Comparison of ENCODE assay signal across 11 cellular contexts in the genomic region with DNA sequence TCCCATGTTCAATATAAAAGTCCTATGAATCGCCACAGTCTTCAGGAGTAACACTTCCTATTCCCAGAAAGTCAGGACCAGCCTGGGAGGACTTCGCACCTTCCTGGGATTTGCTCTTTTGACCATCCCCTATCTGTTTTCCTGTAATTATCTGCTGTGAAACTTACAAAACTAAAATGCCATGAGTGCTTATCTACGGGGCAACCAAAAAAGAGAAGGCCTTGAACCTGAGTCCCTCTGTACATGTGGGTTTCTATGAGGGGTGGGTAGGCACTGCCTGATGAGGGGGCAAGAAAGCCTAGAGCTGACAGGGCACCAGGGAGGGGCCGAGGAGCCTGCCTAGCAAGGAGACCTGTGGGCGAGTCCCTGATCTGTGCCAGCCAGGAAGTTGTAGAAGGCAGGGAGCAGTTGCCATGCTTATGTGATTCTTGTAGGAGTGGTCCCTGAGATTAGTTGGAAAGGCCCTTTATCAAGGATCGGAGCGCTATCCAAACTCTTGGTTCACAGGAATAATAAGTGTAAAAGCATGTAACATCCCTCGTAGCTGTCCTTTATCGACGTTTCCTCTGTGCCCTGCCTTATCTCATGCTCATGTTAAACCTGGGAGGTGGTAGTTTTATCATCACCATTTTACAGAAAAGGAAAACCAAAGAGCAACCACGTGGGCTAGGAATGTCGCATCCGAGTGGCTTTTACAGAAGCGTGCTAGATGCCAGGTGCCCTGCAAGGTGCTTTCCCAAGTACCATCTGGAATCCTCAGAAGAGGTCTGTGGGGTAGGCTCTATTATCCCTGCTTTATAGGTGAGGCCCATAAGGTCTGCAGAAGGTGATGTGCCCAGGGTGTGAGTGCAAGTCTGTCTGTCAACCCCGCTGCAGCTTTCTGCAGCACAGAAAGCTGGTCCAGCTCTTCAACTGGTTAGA.
DNase-seq lines count a peak whose midpoint lies in the region; ATAC-seq and TF ChIP-seq lines count a peak whose summit lies in the region.
"Had no signal": no experiment of that assay in that cellular context is flagged by ENCODE, and none has a peak within 500 bp of the region (broad histone marks: within the 10 kb centered on the region; RNA-seq: fewer than 3 reads in every experiment).

No MANE protein-coding gene starts in this region.

- peak overlapping the region; percentile 10 for H2AFZ ChIP-seq in HCT116 (ENCODE audit: low read depth, low read length, poor library complexity, severe bottlenecking)

- RAD21 ChIA-PET in HCT116 (lab: Charles Lee; ENCODE audit: low non-redundant PET in 1 of 2, low total read pairs in 2 of 2, uncharacterized antibody in 2 of 2, unreplicated experiment in 2 of 2) = interaction anchor here in 1 of 2 experiments (0.8 kb wide), 1 partner anchor 282 kb away, joined by 3 read pairs; no protein-coding TSS in a partner anchor

- DNase-seq in HCT116 (ENCODE audit: low read depth, low spot score) (no peak), MCF 10A (ENCODE audit: unreplicated experiment) (no peak), natural killer cell (no peak), substantia nigra (lab: John Stamatoyannopoulos, UW) (no peak), GM20000 (ENCODE audit: low spot score) (no peak)
- DNase-seq: ovary, SIG-M5 had no signal

- H3K9me3 Mint-ChIP-seq in MCF 10A (ENCODE audit: unreplicated experiment) (no peaks in the 10 kb centered on the region), natural killer cell (no peaks in the 10 kb centered on the region)
- H3K9me3 Mint-ChIP-seq: dendritic cell treated with granulocyte-macrophage colony-stimulating factor and Interleukin-4, amounts not matched to agents 40 ng/mL and 50 ng/mL, for 4 days had no signal

- H3K4me3 Mint-ChIP-seq in MCF 10A (ENCODE audit: unreplicated experiment) = no peak overlapping the region
- H3K4me3 Mint-ChIP-seq in natural killer cell = no peak overlapping the region
- H3K4me3 Mint-ChIP-seq: dendritic cell treated with granulocyte-macrophage colony-stimulating factor and Interleukin-4, amounts not matched to agents 40 ng/mL and 50 ng/mL, for 4 days had no signal

- H3K4me2 ChIP-seq in BLaER1 = peak overlapping the region; percentile 52
- H3K4me2 ChIP-seq in HCT116 (ENCODE audit: low read length) = peak overlapping the region; percentile 87

- H3K27ac ChIP-seq in BLaER1 (no peak overlapping the region), HCT116 (ENCODE audit: low read depth, low read length) (peak overlapping the region; percentile 97), substantia nigra (ENCODE audit: low read depth, low read length, poor library complexity, severe bottlenecking) (no peak overlapping the region)
- H3K27ac ChIP-seq: ovary had no signal

- TF ChIP-seq CTCF in HCT116 (IDR thresholded peaks at IDR 0.05 in 2 of 3, conservative IDR thresholded peaks at IDR 0.05 in 1 of 3; ENCODE audit: borderline replicate concordance in 1 of 3, insufficient read depth in 1 of 3, low read depth in 2 of 3, low read length in 2 of 3) (no peak), MCF 10A (IDR thresholded peaks at IDR 0.05; ENCODE audit: unreplicated experiment) (no peak), natural killer cell (IDR thresholded peaks at IDR 0.05) (no peak), GM20000 (IDR thresholded peaks at IDR 0.05; ENCODE audit: extremely low read depth, missing control alignments) (no peak)

- H3K9ac ChIP-seq in BLaER1 (no peak overlapping the region), HCT116 (ENCODE audit: low read length) (peak overlapping the region; percentile 48)

- no peaks in the 10 kb centered on the region for H3K9me3 ChIP-seq in BLaER1
- no peaks in the 10 kb centered on the region for H3K9me3 ChIP-seq in HCT116 (ENCODE audit: control insufficient read depth in 1 of 2, insufficient read depth in 1 of 2, low read depth in 1 of 2, low read length in 2 of 2)
- H3K9me3 ChIP-seq: ovary had no signal

- intact Hi-C loops in HCT116 (cut with micrococcal nuclease) (loop anchor here (10.0 kb wide), 1 partner anchor 313 kb away; no protein-coding TSS in a partner anchor), MCF 10A (cut with micrococcal nuclease) (no loop called here), natural killer cell (cut with micrococcal nuclease) (loop anchor here (5.0 kb wide), 1 partner anchor 110 kb away; a partner anchor contains a TSS)

- H3K36me3 ChIP-seq in BLaER1 (no peaks in the 10 kb centered on the region), HCT116 (ENCODE audit: control insufficient read depth in 1 of 2, insufficient read depth in 2 of 2, low read length in 2 of 2) (no peaks in the 10 kb centered on the region)
- H3K36me3 ChIP-seq: ovary had no signal

- CTCF ChIA-PET in HCT116 (lab: Charles Lee) (no interaction called here), MCF 10A (lab: Yijun Ruan, JAX) (no interaction called here)

- no peak for TF ChIP-seq RAD21 in HCT116 (IDR thresholded peaks at IDR 0.05; ENCODE audit: low read depth)

- H3K27me3 Mint-ChIP-seq in MCF 10A (ENCODE audit: insufficient read depth, unreplicated experiment) (no peaks in the 10 kb centered on the region), natural killer cell (ENCODE audit: low read depth in 2 of 2) (no peaks in the 10 kb centered on the region)
- H3K27me3 Mint-ChIP-seq: dendritic cell treated with granulocyte-macrophage colony-stimulating factor and Interleukin-4, amounts not matched to agents 40 ng/mL and 50 ng/mL, for 4 days had no signal

- peaks cover 25% of the 10 kb centered on the region for H3K4me1 Mint-ChIP-seq in MCF 10A (ENCODE audit: insufficient read depth, unreplicated experiment)
- peaks cover 72 to 75% of the 10 kb centered on the region in 2 donors for H3K4me1 Mint-ChIP-seq in natural killer cell

- H3K4me3 ChIP-seq in BLaER1 = no peak overlapping the region
- no peak overlapping the region for H3K4me3 ChIP-seq in HCT116 (replicated peaks in 1 of 2; ENCODE audit: low read depth in 1 of 2, low read length in 2 of 2)
- H3K4me3 ChIP-seq: ovary had no signal

- H3K36me3 Mint-ChIP-seq in MCF 10A (ENCODE audit: insufficient read depth, unreplicated experiment) (no peaks in the 10 kb centered on the region), natural killer cell (no peaks in the 10 kb centered on the region)

- H4K20me1 ChIP-seq in BLaER1 (no peaks in the 10 kb centered on the region), HCT116 (ENCODE audit: insufficient read depth) (no peaks in the 10 kb centered on the region)

- peak overlapping the region; percentile 82 for H3K27ac Mint-ChIP-seq in MCF 10A (ENCODE audit: low read depth, unreplicated experiment)
- H3K27ac Mint-ChIP-seq in natural killer cell = peak overlapping the region; percentile 88 to 91
- H3K27ac Mint-ChIP-seq: dendritic cell treated with granulocyte-macrophage colony-stimulating factor and Interleukin-4, amounts not matched to agents 40 ng/mL and 50 ng/mL, for 4 days had no signal

- H3K4me1 ChIP-seq in BLaER1 = peaks cover 62% of the 10 kb centered on the region
- peaks cover 52 to 64% of the 10 kb centered on the region in 2 experiments for H3K4me1 ChIP-seq in HCT116 (ENCODE audit: control insufficient read depth in 1 of 2, insufficient read depth in 2 of 2, low read length in 2 of 2)

- BruUV-seq in HCT116 (replicated peaks; lab: Mats Ljungman, UMichigan) (TSS peak; percentile 82), MCF 10A (replicated peaks; lab: Mats Ljungman, UMichigan) (no TSS peak)

- TF ChIP-seq POLR2A in HCT116 (IDR thresholded peaks at IDR 0.05; ENCODE audit: borderline replicate concordance, extremely low read depth, insufficient read depth, insufficient read length) = no peak

- H3K27me3 ChIP-seq in BLaER1 (no peaks in the 10 kb centered on the region), HCT116 (ENCODE audit: insufficient read depth, low read length) (no peaks in the 10 kb centered on the region)
- H3K27me3 ChIP-seq: ovary had no signal

- H3K9me2 ChIP-seq in HCT116 (ENCODE audit: insufficient read depth) = no peaks in the 10 kb centered on the region

- H3K79me2 ChIP-seq in HCT116 (ENCODE audit: insufficient read depth, low read length) = no peaks in the 10 kb centered on the region

- ATAC-seq in HCT116 (no peak), natural killer cell (no peak), GM21576 (IDR thresholded peaks at IDR 0.05; ENCODE audit: unreplicated experiment) (no peak), HG03378 (IDR thresholded peaks at IDR 0.05; ENCODE audit: unreplicated experiment) (no peak)

- POLR2A ChIA-PET in HCT116 (lab: Charles Lee) = no interaction called here
- POLR2A ChIA-PET in MCF 10A (lab: Yijun Ruan, JAX) = no interaction called here

TF ChIP-seq in HCT116, 20 proteins besides CTCF, POLR2A, EP300 and RAD21 (continues in another document):
- TF ChIP-seq POLR2AphosphoS5 (IDR thresholded peaks at IDR 0.05; ENCODE audit: low read depth, low read length) (no peak), EZH2phosphoT487 (IDR thresholded peaks at IDR 0.05; ENCODE audit: borderline replicate concordance) (no peak), JUND (IDR thresholded peaks at IDR 0.05) (no peak), ZNF274 (IDR thresholded peaks at IDR 0.05; ENCODE audit: low read depth, low read length) (no peak)
- TF ChIP-seq, protein P1, sequence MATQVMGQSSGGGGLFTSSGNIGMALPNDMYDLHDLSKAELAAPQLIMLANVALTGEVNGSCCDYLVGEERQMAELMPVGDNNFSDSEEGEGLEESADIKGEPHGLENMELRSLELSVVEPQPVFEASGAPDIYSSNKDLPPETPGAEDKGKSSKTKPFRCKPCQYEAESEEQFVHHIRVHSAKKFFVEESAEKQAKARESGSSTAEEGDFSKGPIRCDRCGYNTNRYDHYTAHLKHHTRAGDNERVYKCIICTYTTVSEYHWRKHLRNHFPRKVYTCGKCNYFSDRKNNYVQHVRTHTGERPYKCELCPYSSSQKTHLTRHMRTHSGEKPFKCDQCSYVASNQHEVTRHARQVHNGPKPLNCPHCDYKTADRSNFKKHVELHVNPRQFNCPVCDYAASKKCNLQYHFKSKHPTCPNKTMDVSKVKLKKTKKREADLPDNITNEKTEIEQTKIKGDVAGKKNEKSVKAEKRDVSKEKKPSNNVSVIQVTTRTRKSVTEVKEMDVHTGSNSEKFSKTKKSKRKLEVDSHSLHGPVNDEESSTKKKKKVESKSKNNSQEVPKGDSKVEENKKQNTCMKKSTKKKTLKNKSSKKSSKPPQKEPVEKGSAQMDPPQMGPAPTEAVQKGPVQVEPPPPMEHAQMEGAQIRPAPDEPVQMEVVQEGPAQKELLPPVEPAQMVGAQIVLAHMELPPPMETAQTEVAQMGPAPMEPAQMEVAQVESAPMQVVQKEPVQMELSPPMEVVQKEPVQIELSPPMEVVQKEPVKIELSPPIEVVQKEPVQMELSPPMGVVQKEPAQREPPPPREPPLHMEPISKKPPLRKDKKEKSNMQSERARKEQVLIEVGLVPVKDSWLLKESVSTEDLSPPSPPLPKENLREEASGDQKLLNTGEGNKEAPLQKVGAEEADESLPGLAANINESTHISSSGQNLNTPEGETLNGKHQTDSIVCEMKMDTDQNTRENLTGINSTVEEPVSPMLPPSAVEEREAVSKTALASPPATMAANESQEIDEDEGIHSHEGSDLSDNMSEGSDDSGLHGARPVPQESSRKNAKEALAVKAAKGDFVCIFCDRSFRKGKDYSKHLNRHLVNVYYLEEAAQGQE (IDR thresholded peaks at IDR 0.05; ENCODE audit: low read depth) = no peak
- TF ChIP-seq, protein P2, sequence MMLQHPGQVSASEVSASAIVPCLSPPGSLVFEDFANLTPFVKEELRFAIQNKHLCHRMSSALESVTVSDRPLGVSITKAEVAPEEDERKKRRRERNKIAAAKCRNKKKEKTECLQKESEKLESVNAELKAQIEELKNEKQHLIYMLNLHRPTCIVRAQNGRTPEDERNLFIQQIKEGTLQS (IDR thresholded peaks at IDR 0.05) = no peak
